In genomic region chr3:65483475-65483874, GRCh38 we compare ENCODE assay signal across 1 cellular context.
TF ChIP-seq lines count a peak whose summit lies in the region.

No MANE protein-coding gene starts in this region.

TF ChIP-seq in HepG2, 621 proteins besides CTCF, POLR2A, EP300 and RAD21 (continued from another document):
- TF ChIP-seq ZNF597 (CRISPR knock-in tag; IDR thresholded peaks at IDR 0.05) = no peak
- no peak for TF ChIP-seq ZNF646 (CRISPR knock-in tag; IDR thresholded peaks at IDR 0.05)
- TF ChIP-seq TCF7 (IDR thresholded peaks at IDR 0.05; ENCODE audit: low read depth) = no peak
